Comparison of ENCODE assay signal across 8 cellular contexts in genomic region chr10:129888784-129889616, GRCh38.
DNase-seq lines count a peak whose midpoint lies in the region; ATAC-seq and TF ChIP-seq lines count a peak whose summit lies in the region.

No MANE protein-coding gene starts in this region.

- H3K79me2 ChIP-seq in mammary epithelial cell (ENCODE audit: insufficient read depth, low read length) (no peaks in the 10 kb centered on the region), smooth muscle cell (ENCODE audit: low read depth) (no peaks in the 10 kb centered on the region)

- 57% methylated on average over 13 of the region's 22 CpGs for WGBS in mammary epithelial cell (ENCODE audit: low coverage, missing lambda C conversion rate)
- 40% methylated on average over 20 of the region's 22 CpGs for WGBS in smooth muscle cell (ENCODE audit: low lambda C conversion rate)

- BruUV-seq in MCF 10A (replicated peaks; lab: Mats Ljungman, UMichigan): no TSS peak
- no TSS peak for BruUV-seq in mammary epithelial cell (replicated peaks; lab: Mats Ljungman, UMichigan)

- no peaks in the 10 kb centered on the region for H3K9me3 Mint-ChIP-seq in MCF 10A (ENCODE audit: unreplicated experiment)
- H3K9me3 Mint-ChIP-seq in activated CD8-positive, alpha-beta memory T cell treated with anti-CD3 and anti-CD28 coated beads, Interleukin-2, amount 10 ng/mL, durations not matched to agents 7 days and 5 days (ENCODE audit: low read depth): no peaks in the 10 kb centered on the region

- H3K9ac ChIP-seq in mammary epithelial cell (ENCODE audit: insufficient read depth, low read length) (no peak overlapping the region), smooth muscle cell (ENCODE audit: low read depth) (no peak overlapping the region)

- H3K4me1 ChIP-seq in mammary epithelial cell (ENCODE audit: insufficient read depth, low read length) (no peaks in the 10 kb centered on the region), cardiac muscle cell (ENCODE audit: low read depth) (peaks cover 11% of the 10 kb centered on the region), smooth muscle cell (ENCODE audit: low read depth) (peaks cover 6% of the 10 kb centered on the region)

- H3K36me3 ChIP-seq in mammary epithelial cell (ENCODE audit: insufficient read depth, low read length) (no peaks in the 10 kb centered on the region), cardiac muscle cell (no peaks in the 10 kb centered on the region), smooth muscle cell (ENCODE audit: low read depth) (no peaks in the 10 kb centered on the region)

- peak; percentile 45 for ATAC-seq in activated CD8-positive, alpha-beta memory T cell treated with anti-CD3 and anti-CD28 coated beads, Interleukin-2, amount 10 ng/mL, durations not matched to agents 7 days and 5 days

- H3K4me2 ChIP-seq in mammary epithelial cell (ENCODE audit: insufficient read depth, low read depth, low read length): no peak overlapping the region
- no peak overlapping the region for H3K4me2 ChIP-seq in smooth muscle cell

- H3K4me1 Mint-ChIP-seq in MCF 10A (ENCODE audit: insufficient read depth, unreplicated experiment): no peaks in the 10 kb centered on the region
- no peaks in the 10 kb centered on the region for H3K4me1 Mint-ChIP-seq in activated CD8-positive, alpha-beta memory T cell treated with anti-CD3 and anti-CD28 coated beads, Interleukin-2, amount 10 ng/mL, durations not matched to agents 7 days and 5 days

- no peaks in the 10 kb centered on the region for H3K36me3 Mint-ChIP-seq in MCF 10A (ENCODE audit: insufficient read depth, unreplicated experiment)
- H3K36me3 Mint-ChIP-seq in activated CD8-positive, alpha-beta memory T cell treated with anti-CD3 and anti-CD28 coated beads, Interleukin-2, amount 10 ng/mL, durations not matched to agents 7 days and 5 days: no peaks in the 10 kb centered on the region

- H3K27ac ChIP-seq in mammary epithelial cell (ENCODE audit: insufficient read depth, low read depth, low read length) (no peak overlapping the region), cardiac muscle cell (no peak overlapping the region), smooth muscle cell (ENCODE audit: low read depth) (no peak overlapping the region)

- H3K4me3 ChIP-seq in mammary epithelial cell (replicated peaks in 1 of 3; ENCODE audit: insufficient read depth in 1 of 3, low read depth in 2 of 3, low read length in 3 of 3): no peak overlapping the region
- no peak overlapping the region for H3K4me3 ChIP-seq in cardiac muscle cell
- no peak overlapping the region for H3K4me3 ChIP-seq in smooth muscle cell

- no peaks in the 10 kb centered on the region for H3F3A ChIP-seq in smooth muscle cell (ENCODE audit: low read depth)

- H3K4me3 Mint-ChIP-seq in MCF 10A (ENCODE audit: unreplicated experiment): no peak overlapping the region
- no peak overlapping the region for H3K4me3 Mint-ChIP-seq in activated CD8-positive, alpha-beta memory T cell treated with anti-CD3 and anti-CD28 coated beads, Interleukin-2, amount 10 ng/mL, durations not matched to agents 7 days and 5 days

- in situ Hi-C loops in mammary epithelial cell (cut with MboI; ENCODE audit: low sequenced_read_pairs in 2 of 2) (no loop called here), KBM-7 (cut with MboI; ENCODE audit: low pct_unique_long_range_greater_than_20kb, low sequenced_read_pairs) (no loop called here)

- H3K9me3 ChIP-seq in mammary epithelial cell (replicated peaks; ENCODE audit: insufficient read depth, low read length) (peaks cover 19% of the 10 kb centered on the region), cardiac muscle cell (ENCODE audit: low read depth) (no peaks in the 10 kb centered on the region), smooth muscle cell (replicated peaks; ENCODE audit: low read depth) (no peaks in the 10 kb centered on the region)

- intact Hi-C loops in MCF 10A (cut with micrococcal nuclease) (no loop called here), mammary epithelial cell (cut with micrococcal nuclease) (no loop called here)

- H2AFZ ChIP-seq in mammary epithelial cell (ENCODE audit: low read depth, low read length): no peak overlapping the region
- no peak overlapping the region for H2AFZ ChIP-seq in smooth muscle cell (ENCODE audit: low read depth)

- CTCF ChIA-PET in MCF 10A (lab: Yijun Ruan, JAX): interaction anchor here (0.5 to 1.1 kb wide), 6 partner anchors 23 to 277 kb away, joined by 3 read pairs; partner anchors contain the start of gene C10orf143
- CTCF ChIA-PET in mammary epithelial cell (lab: Charles Lee; ENCODE audit: low non-redundant PET): no interaction called here
- CTCF ChIA-PET in activated CD8-positive, alpha-beta memory T cell treated with anti-CD3 and anti-CD28 coated beads, Interleukin-2, amount 10 ng/mL, durations not matched to agents 7 days and 5 days (lab: Charles Lee): interaction anchor here (0.6 to 1.9 kb wide), 4 partner anchors 18 to 242 kb away, joined by 3 to 10 read pairs (median 4); no protein-coding TSS in a partner anchor

- dilution Hi-C loops in mammary epithelial cell (cut with HindIII; ENCODE audit: low sequenced_read_pairs): no loop called here

- no peaks in the 10 kb centered on the region for H3K27me3 Mint-ChIP-seq in MCF 10A (ENCODE audit: insufficient read depth, unreplicated experiment)
- no peaks in the 10 kb centered on the region for H3K27me3 Mint-ChIP-seq in activated CD8-positive, alpha-beta memory T cell treated with anti-CD3 and anti-CD28 coated beads, Interleukin-2, amount 10 ng/mL, durations not matched to agents 7 days and 5 days

- H3K27ac Mint-ChIP-seq in MCF 10A (ENCODE audit: low read depth, unreplicated experiment): no peak overlapping the region
- no peak overlapping the region for H3K27ac Mint-ChIP-seq in activated CD8-positive, alpha-beta memory T cell treated with anti-CD3 and anti-CD28 coated beads, Interleukin-2, amount 10 ng/mL, durations not matched to agents 7 days and 5 days

- H4K20me1 ChIP-seq in mammary epithelial cell (ENCODE audit: insufficient read depth, low read length): no peaks in the 10 kb centered on the region
- no peaks in the 10 kb centered on the region for H4K20me1 ChIP-seq in smooth muscle cell (ENCODE audit: low read depth)

- DNase-seq in MCF 10A (ENCODE audit: unreplicated experiment) (peak; percentile 27), mammary epithelial cell (no peak), KBM-7 (peak; percentile 19), cardiac muscle cell (ENCODE audit: low read depth in 1 of 2, low spot score in 1 of 2) (peak; percentile 66 to 70), smooth muscle cell (lab: John Stamatoyannopoulos, UW; ENCODE audit: unreplicated experiment) (peak; percentile 12), mucosa of gallbladder (ENCODE audit: low spot score) (no peak), NCI-H446 (lab: John Stamatoyannopoulos, UW) (no peak)
- DNase-seq in activated CD8-positive, alpha-beta memory T cell treated with anti-CD3 and anti-CD28 coated beads, Interleukin-2, amount 10 ng/mL, durations not matched to agents 7 days and 5 days: peak; percentile 52

- POLR2A ChIA-PET in MCF 10A (lab: Yijun Ruan, JAX): no interaction called here

- H3K27me3 ChIP-seq in mammary epithelial cell (ENCODE audit: insufficient read depth, low read length) (no peaks in the 10 kb centered on the region), cardiac muscle cell (no peaks in the 10 kb centered on the region), smooth muscle cell (ENCODE audit: low read depth) (no peaks in the 10 kb centered on the region)

- TF ChIP-seq CTCF in MCF 10A (IDR thresholded peaks at IDR 0.05; ENCODE audit: unreplicated experiment) (peak; percentile 46), mammary epithelial cell (conservative IDR thresholded peaks at IDR 0.05 in 1 of 2, IDR thresholded peaks at IDR 0.05 in 1 of 2; ENCODE audit: extremely low read depth in 1 of 2, insufficient read depth in 1 of 2, low read depth in 1 of 2, low read length in 2 of 2) (no peak), cardiac muscle cell (IDR thresholded peaks at IDR 0.05; ENCODE audit: low read depth, low read length) (peak; percentile 76), smooth muscle cell (IDR thresholded peaks at IDR 0.05; ENCODE audit: borderline replicate concordance, insufficient read depth, poor library complexity, severe bottlenecking) (peak; percentile 63)

Comparison
In these comparisons a context has a peak if more than half of its experiments do, and no peak if none do; other contexts are left out.
1. DNase-seq: peak in MCF 10A (single experiment), KBM-7 (single experiment), activated CD8-positive, alpha-beta memory T cell treated with anti-CD3 and anti-CD28 coated beads, Interleukin-2, amount 10 ng/mL, durations not matched to agents 7 days and 5 days (single experiment), cardiac muscle cell (2 of 2) and smooth muscle cell (single experiment); none in mammary epithelial cell (single experiment), mucosa of gallbladder (single experiment) and NCI-H446 (0 of 2).
2. CTCF ChIP-seq: peak in MCF 10A (single experiment), cardiac muscle cell (single experiment) and smooth muscle cell (single experiment); none in mammary epithelial cell (0 of 2).